10 cellular contexts compared by ENCODE assay signal in the genomic region with DNA sequence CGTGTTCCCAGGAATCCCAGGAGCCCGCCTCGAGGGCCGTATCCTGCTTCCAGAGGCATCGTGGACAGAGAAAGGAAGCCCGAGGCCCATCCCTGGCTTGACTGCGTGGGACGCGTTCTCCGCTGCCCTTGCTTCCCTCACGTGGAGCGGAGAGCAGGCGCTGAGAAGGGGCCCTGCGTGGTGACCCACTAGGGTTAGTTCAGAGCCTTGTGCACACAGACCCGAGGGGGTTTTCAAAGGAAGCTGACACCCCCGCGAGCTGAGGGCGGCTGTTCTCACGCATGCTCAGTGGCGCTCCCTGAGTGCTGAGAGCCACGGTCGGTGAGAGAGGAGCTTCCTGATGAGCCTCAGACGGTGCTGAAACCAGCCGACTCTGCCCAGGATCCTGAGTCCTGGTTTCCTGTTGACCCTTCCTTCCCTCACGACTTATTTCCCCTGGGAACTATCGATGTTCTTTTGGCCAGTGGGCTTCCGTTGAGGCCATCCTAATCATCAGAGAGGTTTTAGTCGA. TPM values are rescaled to one million over a fixed set of nuclear protein-coding genes. Genes with fewer than 3 reads are reported as not detected.
DNase-seq lines count a peak whose midpoint lies in the region; ATAC-seq and TF ChIP-seq lines count a peak whose summit lies in the region.
"Had no signal": no experiment of that assay in that cellular context is flagged by ENCODE, and none has a peak within 500 bp of the region (broad histone marks: within the 10 kb centered on the region; RNA-seq: fewer than 3 reads in every experiment).

No MANE protein-coding gene starts in this region.

- H3K36me3 ChIP-seq in trophoblast cell (ENCODE audit: control insufficient read depth in 1 of 2, insufficient read depth in 2 of 2, low read length in 2 of 2), result no peaks in the 10 kb centered on the region

- H3K27ac ChIP-seq in trophoblast cell (ENCODE audit: low read depth, low read length), result no peak overlapping the region
- H3K27ac ChIP-seq: C4-2B had no signal

- no peak overlapping the region for H3K14ac ChIP-seq in trophoblast cell (ENCODE audit: low read length)

- DNase-seq in CD14-positive monocyte (ENCODE audit: low spot score) (no peak), trophoblast cell (peak; percentile 22 to 25), cerebellum (ENCODE audit: low spot score) (no peak), cerebellar nuclear complex (lab: John Stamatoyannopoulos, UW) (no peak), NCI-H2029 (lab: John Stamatoyannopoulos, UW) (no peak)

- no peak overlapping the region for H2BK5ac ChIP-seq in trophoblast cell (ENCODE audit: low read depth, low read length, poor library complexity)

- H3K79me1 ChIP-seq in trophoblast cell (ENCODE audit: low read length), result no peaks in the 10 kb centered on the region

- H2BK120ac ChIP-seq in trophoblast cell (ENCODE audit: insufficient read depth, low read length, poor library complexity), result no peak overlapping the region

- H4K8ac ChIP-seq in trophoblast cell (ENCODE audit: low read depth, low read length), result no peak overlapping the region

- no peak overlapping the region for H3K23ac ChIP-seq in trophoblast cell (ENCODE audit: low read length)

- intact Hi-C loops in CD14-positive monocyte (cut with micrococcal nuclease), result loop anchor here (5.0 to 10.0 kb wide), 4 partner anchors 49 to 752 kb away; a partner anchor contains a TSS

- H3K27me3 Mint-ChIP-seq in CD14-positive monocyte (ENCODE audit: low read depth in 3 of 3), result peaks cover 2 to 7% (median 2%) of the 10 kb centered on the region in 3 donors
- no peaks in the 10 kb centered on the region for H3K27me3 Mint-ChIP-seq in IgD-negative memory B cell
- no peaks in the 10 kb centered on the region for H3K27me3 Mint-ChIP-seq in activated T-helper 17 cell treated with anti-CD3 and anti-CD28 coated beads, Interleukin-2, amount 50 U/mL, for 72 hours
- H3K27me3 Mint-ChIP-seq: brain had no signal

- no peak overlapping the region for H3K4me2 ChIP-seq in trophoblast cell (ENCODE audit: low read length)

- peaks cover 2 to 3% of the 10 kb centered on the region in 2 experiments for H3K4me1 ChIP-seq in trophoblast cell (ENCODE audit: control insufficient read depth in 1 of 2, insufficient read depth in 2 of 2, low read length in 2 of 2)

- no peak overlapping the region for H3K9ac ChIP-seq in trophoblast cell (ENCODE audit: low read length)

- peak overlapping the region; percentile 90 to 98 (median 94) for H3K27ac Mint-ChIP-seq in CD14-positive monocyte
- peak overlapping the region; percentile 99 to 100 (median 100) for H3K27ac Mint-ChIP-seq in IgD-negative memory B cell
- H3K27ac Mint-ChIP-seq in activated T-helper 17 cell treated with anti-CD3 and anti-CD28 coated beads, Interleukin-2, amount 50 U/mL, for 72 hours, result peak overlapping the region; percentile 92

- ATAC-seq in GM21367 (IDR thresholded peaks at IDR 0.05; ENCODE audit: unreplicated experiment), result peak; percentile 29
- peak; percentile 71 for ATAC-seq in activated T-helper 17 cell treated with anti-CD3 and anti-CD28 coated beads, Interleukin-2, amount 50 U/mL, for 72 hours (replicated peaks)

- H2AFZ ChIP-seq in trophoblast cell (ENCODE audit: insufficient read depth, low read length, poor library complexity), result no peak overlapping the region

- no peak overlapping the region for H3K4me3 ChIP-seq in trophoblast cell (ENCODE audit: low read depth, low read length)

- H3K36me3 Mint-ChIP-seq in CD14-positive monocyte, result no peaks in the 10 kb centered on the region
- peaks cover 1% of the 10 kb centered on the region for H3K36me3 Mint-ChIP-seq in IgD-negative memory B cell
- H3K36me3 Mint-ChIP-seq in activated T-helper 17 cell treated with anti-CD3 and anti-CD28 coated beads, Interleukin-2, amount 50 U/mL, for 72 hours (ENCODE audit: low read depth), result no peaks in the 10 kb centered on the region
- H3K36me3 Mint-ChIP-seq: brain had no signal

- peaks cover 1% of the 10 kb centered on the region for H3K79me2 ChIP-seq in trophoblast cell (ENCODE audit: control insufficient read depth, insufficient read depth, low read length, poor library complexity)

- H2BK12ac ChIP-seq in trophoblast cell (ENCODE audit: low read length), result no peak overlapping the region

- peaks cover 0 to 2% (median 0%) of the 10 kb centered on the region in 7 donors for H3K9me3 Mint-ChIP-seq in CD14-positive monocyte
- H3K9me3 Mint-ChIP-seq in IgD-negative memory B cell, result no peaks in the 10 kb centered on the region
- H3K9me3 Mint-ChIP-seq in activated T-helper 17 cell treated with anti-CD3 and anti-CD28 coated beads, Interleukin-2, amount 50 U/mL, for 72 hours, result no peaks in the 10 kb centered on the region

- WGBS in trophoblast cell (ENCODE audit: extremely low coverage, insufficient coverage, insufficient read length), result no CpG with 5 or more reads among the region's 28 CpGs

- H3K4me3 Mint-ChIP-seq in CD14-positive monocyte (peak overlapping the region; percentile 68 to 83), IgD-negative memory B cell (peak overlapping the region; percentile 93 to 99 (median 97))
- H3K4me3 Mint-ChIP-seq in activated T-helper 17 cell treated with anti-CD3 and anti-CD28 coated beads, Interleukin-2, amount 50 U/mL, for 72 hours, result peak overlapping the region; percentile 86
- H3K4me3 Mint-ChIP-seq: brain had no signal

- H4K12ac ChIP-seq in trophoblast cell (ENCODE audit: low read depth, low read length), result no peak overlapping the region

- H3K4me1 Mint-ChIP-seq in CD14-positive monocyte (peaks cover 73% of the 10 kb centered on the region), IgD-negative memory B cell (peaks cover 54 to 71% (median 61%) of the 10 kb centered on the region in 3 donors)
- H3K4me1 Mint-ChIP-seq in activated T-helper 17 cell treated with anti-CD3 and anti-CD28 coated beads, Interleukin-2, amount 50 U/mL, for 72 hours, result peaks cover 55% of the 10 kb centered on the region

- peaks cover 2% of the 10 kb centered on the region for H3K9me3 ChIP-seq in trophoblast cell (ENCODE audit: insufficient read depth, low read depth, low read length)

- H2AK5ac ChIP-seq in trophoblast cell (ENCODE audit: low read length), result no peak overlapping the region

- no peak for TF ChIP-seq CTCF in CD14-positive monocyte (IDR thresholded peaks at IDR 0.05)

- H3K18ac ChIP-seq in trophoblast cell (ENCODE audit: low read length), result no peak overlapping the region

- H4K91ac ChIP-seq in trophoblast cell (ENCODE audit: low read depth, low read length), result no peak overlapping the region

- H3K4ac ChIP-seq in trophoblast cell (ENCODE audit: low read depth, low read length), result no peak overlapping the region

- H3K27me3 ChIP-seq in trophoblast cell (ENCODE audit: insufficient read depth, low read length), result no peaks in the 10 kb centered on the region

RNA-seq across cellular contexts. Expression of a gene that starts 28.9 kb away (rescaled TPM):
- under 1 TPM; 0.07 to 0.43 TPM for polyA plus RNA-seq in CD14-positive monocyte
- polyA plus RNA-seq in IgD-negative memory B cell, result 79.3 TPM
- total RNA-seq in activated T-helper 17 cell treated with anti-CD3 and anti-CD28 coated beads, Interleukin-2, amount 50 U/mL, for 72 hours, result 10 to 100 TPM; 31.5 to 55.7 TPM
- not detected in 2 replicates for polyA plus RNA-seq in trophoblast cell (2013)
- not detected for total RNA-seq in cerebellum

Comparison
In these comparisons a context has a peak if more than half of its experiments do, and no peak if none do; other contexts are left out.
1. DNase-seq: peak in trophoblast cell (2 of 2); none in CD14-positive monocyte (single experiment), cerebellum (single experiment), cerebellar nuclear complex (0 of 2) and NCI-H2029 (single experiment).
2. RNA of a gene that starts 28.9 kb away (total RNA-seq): 31.5 to 55.7 TPM in activated T-helper 17 cell treated with anti-CD3 and anti-CD28 coated beads, Interleukin-2, amount 50 U/mL, for 72 hours; not detected in cerebellum (single experiment); every median in the first group is over 10 times any median in the second.
3. Peak in every context shown above with its lines, with median percentiles within 50 percentile points of each other: H3K27ac Mint-ChIP-seq and H3K4me3 Mint-ChIP-seq.